ENCODE assay signal across 11 cellular contexts in the genomic region with DNA sequence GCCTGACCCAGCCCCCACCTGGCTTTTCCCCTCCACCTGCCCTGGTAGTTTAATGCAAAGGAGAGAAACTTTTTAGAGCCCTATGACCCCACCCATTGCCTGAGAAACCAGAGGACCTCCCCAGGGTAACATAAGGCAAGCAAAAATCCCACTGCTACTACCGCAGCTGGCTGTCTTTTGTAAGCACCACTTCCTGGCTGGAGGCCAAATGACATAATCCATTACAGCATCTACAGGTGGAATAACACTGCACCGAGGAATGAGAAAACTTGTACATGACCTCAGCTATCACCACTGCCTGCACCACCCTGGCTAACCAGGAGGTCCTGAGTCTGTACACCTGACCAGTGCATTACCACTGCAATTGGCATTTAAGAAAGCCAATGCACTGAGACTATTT.
DNase-seq lines count a peak whose midpoint lies in the region; ATAC-seq and TF ChIP-seq lines count a peak whose summit lies in the region.
"Had no signal": no experiment of that assay in that cellular context is flagged by ENCODE, and none has a peak within 500 bp of the region (broad histone marks: within the 10 kb centered on the region; RNA-seq: fewer than 3 reads in every experiment).

No MANE protein-coding gene starts in this region.

- no peak overlapping the region for H3K9ac ChIP-seq in fibroblast of lung (ENCODE audit: insufficient read depth, low read length)

- WGBS in thyroid gland, 2 donors: 24% methylated on average over 2 of the region's 2 CpGs

- no peaks in the 10 kb centered on the region for H3K79me2 ChIP-seq in fibroblast of lung (ENCODE audit: control insufficient read depth, insufficient read depth, low read length)

- H3K27ac ChIP-seq in fibroblast of lung (ENCODE audit: insufficient read depth, low read length) (no peak overlapping the region), substantia nigra (ENCODE audit: low read depth, low read length, poor library complexity, severe bottlenecking) (no peak overlapping the region), thyroid gland (no peak overlapping the region)
- H3K27ac ChIP-seq: gastrocnemius medialis, SJSA1 had no signal

- no peaks in the 10 kb centered on the region for H4K20me1 ChIP-seq in fibroblast of lung (ENCODE audit: control insufficient read depth, extremely low read depth, insufficient read depth, low read length)

- TF ChIP-seq CTCF in fibroblast of lung (conservative IDR thresholded peaks at IDR 0.05 in 1 of 2, IDR thresholded peaks at IDR 0.05 in 1 of 2; ENCODE audit: low read depth in 1 of 2, low read length in 2 of 2): no peak
- TF ChIP-seq CTCF in thyroid gland (IDR thresholded peaks at IDR 0.05): no peak

- H3K27me3 ChIP-seq in fibroblast of lung (ENCODE audit: control insufficient read depth, insufficient read depth, low read length) (no peaks in the 10 kb centered on the region), thyroid gland (no peaks in the 10 kb centered on the region)
- H3K27me3 ChIP-seq: gastrocnemius medialis, SJSA1 had no signal

- H3K4me1 ChIP-seq in fibroblast of lung (ENCODE audit: control insufficient read depth, extremely low read depth, insufficient read depth, low read length) (no peaks in the 10 kb centered on the region), thyroid gland (no peaks in the 10 kb centered on the region)
- H3K4me1 ChIP-seq: gastrocnemius medialis, SJSA1 had no signal

- CTCF ChIA-PET in activated CD8-positive, alpha-beta T cell treated with anti-CD3 and anti-CD28 coated beads, Interleukin-2, amount 10 ng/mL, durations not matched to agents 7 days and 5 days (lab: Charles Lee): no interaction called here

- no peak overlapping the region for H2AFZ ChIP-seq in fibroblast of lung (ENCODE audit: low read length)

- H3K4me2 ChIP-seq in fibroblast of lung (ENCODE audit: extremely low read depth, insufficient read depth, low read length): no peak overlapping the region

- ATAC-seq in HG03432 (IDR thresholded peaks at IDR 0.05; ENCODE audit: unreplicated experiment) (peak; percentile 50), GM19452 (IDR thresholded peaks at IDR 0.05; ENCODE audit: unreplicated experiment) (no peak)
- no peak for ATAC-seq in activated CD8-positive, alpha-beta T cell treated with anti-CD3 and anti-CD28 coated beads, Interleukin-2, amount 10 ng/mL, durations not matched to agents 7 days and 5 days
- ATAC-seq: gastrocnemius medialis had no signal

- POLR2A ChIA-PET in activated CD8-positive, alpha-beta T cell treated with anti-CD3 and anti-CD28 coated beads, Interleukin-2, amount 10 ng/mL, durations not matched to agents 7 days and 5 days (lab: Charles Lee): no interaction called here

- DNase-seq in ACHN: peak; percentile 18
- peak; percentile 88 for DNase-seq in NCI-H82 (lab: John Stamatoyannopoulos, UW)
- DNase-seq in fibroblast of lung (ENCODE audit: low read depth in 2 of 2): peak; percentile 25 to 70
- DNase-seq in substantia nigra (lab: John Stamatoyannopoulos, UW): no peak
- no peak for DNase-seq in thyroid gland
- DNase-seq in activated CD8-positive, alpha-beta T cell treated with anti-CD3 and anti-CD28 coated beads, Interleukin-2, amount 10 ng/mL, durations not matched to agents 7 days and 5 days: no peak
- DNase-seq: gastrocnemius medialis, HCEC 1CT had no signal

- TF ChIP-seq POLR2A in thyroid gland (IDR thresholded peaks at IDR 0.05): no peak

- no peaks in the 10 kb centered on the region for H3K27me3 Mint-ChIP-seq in activated CD8-positive, alpha-beta T cell treated with anti-CD3 and anti-CD28 coated beads, Interleukin-2, amount 10 ng/mL, durations not matched to agents 7 days and 5 days (ENCODE audit: low read depth)

- no peaks in the 10 kb centered on the region for H3K36me3 Mint-ChIP-seq in activated CD8-positive, alpha-beta T cell treated with anti-CD3 and anti-CD28 coated beads, Interleukin-2, amount 10 ng/mL, durations not matched to agents 7 days and 5 days (ENCODE audit: low read depth)

- no peak overlapping the region for H3K27ac Mint-ChIP-seq in activated CD8-positive, alpha-beta T cell treated with anti-CD3 and anti-CD28 coated beads, Interleukin-2, amount 10 ng/mL, durations not matched to agents 7 days and 5 days

- intact Hi-C loops in thyroid gland (cut with DNase I): no loop called here

- H3K9me3 ChIP-seq in fibroblast of lung (ENCODE audit: control insufficient read depth, insufficient read depth, low read depth, low read length): no peaks in the 10 kb centered on the region
- no peaks in the 10 kb centered on the region for H3K9me3 ChIP-seq in thyroid gland
- H3K9me3 ChIP-seq: gastrocnemius medialis, SJSA1 had no signal

- H3K36me3 ChIP-seq in fibroblast of lung (ENCODE audit: control insufficient read depth, insufficient read depth, low read length) (no peaks in the 10 kb centered on the region), thyroid gland (no peaks in the 10 kb centered on the region)
- H3K36me3 ChIP-seq: gastrocnemius medialis, SJSA1 had no signal

- no peaks in the 10 kb centered on the region for H3K4me1 Mint-ChIP-seq in activated CD8-positive, alpha-beta T cell treated with anti-CD3 and anti-CD28 coated beads, Interleukin-2, amount 10 ng/mL, durations not matched to agents 7 days and 5 days (ENCODE audit: low read depth)

- H3K4me3 ChIP-seq in fibroblast of lung (replicated peaks in 1 of 4; ENCODE audit: control extremely low read depth in 1 of 4, insufficient read depth in 1 of 4, low read depth in 3 of 4, low read length in 4 of 4) (no peak overlapping the region), thyroid gland (replicated peaks in 1 of 3) (no peak overlapping the region)
- H3K4me3 ChIP-seq: gastrocnemius medialis, SJSA1 had no signal

- H3K4me3 Mint-ChIP-seq in activated CD8-positive, alpha-beta T cell treated with anti-CD3 and anti-CD28 coated beads, Interleukin-2, amount 10 ng/mL, durations not matched to agents 7 days and 5 days: no peak overlapping the region

- H3K9me3 Mint-ChIP-seq in activated CD8-positive, alpha-beta T cell treated with anti-CD3 and anti-CD28 coated beads, Interleukin-2, amount 10 ng/mL, durations not matched to agents 7 days and 5 days (ENCODE audit: insufficient read depth): no peaks in the 10 kb centered on the region

- in situ Hi-C loops in ACHN (cut with HindIII; ENCODE audit: low pct_ligation_motif_present, low pct_unique_long_range_greater_than_20kb, low sequenced_read_pairs): no loop called here

Comparison
In these comparisons a context has a peak if more than half of its experiments do, and no peak if none do; other contexts are left out.
1. DNase-seq: peak in ACHN (single experiment), NCI-H82 (single experiment) and fibroblast of lung (2 of 2); none in substantia nigra (0 of 49), thyroid gland (0 of 2) and activated CD8-positive, alpha-beta T cell treated with anti-CD3 and anti-CD28 coated beads, Interleukin-2, amount 10 ng/mL, durations not matched to agents 7 days and 5 days (single experiment).